11 cellular contexts compared by ENCODE assay signal in the genomic region with DNA sequence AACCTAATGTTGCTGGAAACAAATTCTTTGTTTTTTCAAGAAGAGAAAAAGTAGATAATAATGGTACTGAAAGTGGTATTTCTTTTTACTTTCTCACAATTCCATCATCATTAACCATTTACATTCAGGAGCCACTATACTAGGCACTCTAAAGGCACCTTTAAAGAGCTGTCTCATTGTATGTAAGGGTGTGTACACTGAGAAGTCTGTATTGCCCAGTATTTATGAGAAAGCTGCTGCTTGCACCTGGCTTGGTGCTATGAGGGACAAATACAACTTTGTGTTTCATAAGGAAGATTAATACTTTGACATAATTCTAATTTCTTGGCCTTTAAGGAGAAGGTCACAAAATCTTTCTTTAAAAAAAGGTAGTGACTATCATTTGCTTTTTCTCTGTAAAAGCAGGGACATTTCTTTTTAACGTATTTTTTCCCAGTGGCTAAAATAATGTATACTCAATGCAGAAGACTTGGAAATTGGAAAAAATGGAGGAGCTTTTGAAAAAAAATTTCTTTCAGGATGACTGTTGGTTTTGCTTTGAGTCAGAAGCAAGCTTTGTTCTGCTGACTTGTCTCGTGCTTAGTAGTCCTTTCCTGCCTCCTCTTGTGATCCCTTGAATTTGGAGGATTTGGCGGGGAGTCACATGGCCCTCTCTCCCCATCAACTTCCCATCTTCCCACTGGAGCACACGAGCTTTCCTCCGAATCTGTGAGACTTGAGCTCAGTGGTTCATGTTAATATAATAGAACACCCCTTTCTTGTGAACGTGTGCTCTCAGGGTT. TPM values are rescaled to one million over a fixed set of nuclear protein-coding genes. Genes with fewer than 3 reads are reported as not detected.
DNase-seq lines count a peak whose midpoint lies in the region; ATAC-seq and TF ChIP-seq lines count a peak whose summit lies in the region.
"Had no signal": no experiment of that assay in that cellular context is flagged by ENCODE, and none has a peak within 500 bp of the region (broad histone marks: within the 10 kb centered on the region; RNA-seq: fewer than 3 reads in every experiment).

No MANE protein-coding gene starts in this region.

- peaks cover 22% of the 10 kb centered on the region for H3K36me3 ChIP-seq in CD4-positive, CD25-positive, alpha-beta regulatory T cell (ENCODE audit: control insufficient read depth, insufficient read depth, low read length)
- H3K36me3 ChIP-seq in SJCRH30 = no peaks in the 10 kb centered on the region
- H3K36me3 ChIP-seq: colonic mucosa had no signal

- H3K4me1 ChIP-seq in CD4-positive, CD25-positive, alpha-beta regulatory T cell (ENCODE audit: control insufficient read depth, insufficient read depth, low read length, poor library complexity, severe bottlenecking) = peaks cover 96% of the 10 kb centered on the region
- peaks cover 3% of the 10 kb centered on the region for H3K4me1 ChIP-seq in SJCRH30

- intact Hi-C loops in Calu3 (cut with micrococcal nuclease; ENCODE audit: unreplicated experiment) = no loop called here

- no peak for TF ChIP-seq CTCF in Calu3 (IDR thresholded peaks at IDR 0.05; ENCODE audit: unreplicated experiment)

- H3K27me3 Mint-ChIP-seq in CD4-positive, CD25-positive, alpha-beta regulatory T cell = no peaks in the 10 kb centered on the region
- no peaks in the 10 kb centered on the region for H3K27me3 Mint-ChIP-seq in activated T-helper 17 cell treated with anti-CD3 and anti-CD28 coated beads, Interleukin-2, amount 50 U/mL, for 72 hours
- no peaks in the 10 kb centered on the region for H3K27me3 Mint-ChIP-seq in Calu3 (ENCODE audit: unreplicated experiment)

- H3K36me3 Mint-ChIP-seq in CD4-positive, CD25-positive, alpha-beta regulatory T cell = peaks cover 37% of the 10 kb centered on the region
- H3K36me3 Mint-ChIP-seq in activated T-helper 17 cell treated with anti-CD3 and anti-CD28 coated beads, Interleukin-2, amount 50 U/mL, for 72 hours (ENCODE audit: low read depth) = peaks cover 26% of the 10 kb centered on the region
- peaks cover 57% of the 10 kb centered on the region for H3K36me3 Mint-ChIP-seq in Calu3 (ENCODE audit: insufficient read depth, unreplicated experiment)

- no TSS peak for BruUV-seq in Calu3 (replicated peaks; lab: Mats Ljungman, UMichigan)

- H3K27ac ChIP-seq in CD4-positive, CD25-positive, alpha-beta regulatory T cell (ENCODE audit: insufficient read depth, low read length, poor library complexity, severe bottlenecking) = peak overlapping the region; percentile 43
- H3K27ac ChIP-seq in SJCRH30 = no peak overlapping the region
- H3K27ac ChIP-seq: colonic mucosa had no signal

- no peaks in the 10 kb centered on the region for H3K9me3 Mint-ChIP-seq in CD4-positive, CD25-positive, alpha-beta regulatory T cell
- no peaks in the 10 kb centered on the region for H3K9me3 Mint-ChIP-seq in activated T-helper 17 cell treated with anti-CD3 and anti-CD28 coated beads, Interleukin-2, amount 50 U/mL, for 72 hours
- H3K9me3 Mint-ChIP-seq in Calu3 (ENCODE audit: low read depth, unreplicated experiment) = no peaks in the 10 kb centered on the region
- H3K9me3 Mint-ChIP-seq: neural crest cell had no signal

- H3K27me3 ChIP-seq in CD4-positive, CD25-positive, alpha-beta regulatory T cell (ENCODE audit: control insufficient read depth, insufficient read depth, low read length) = no peaks in the 10 kb centered on the region
- H3K27me3 ChIP-seq in SJCRH30 = no peaks in the 10 kb centered on the region
- H3K27me3 ChIP-seq: colonic mucosa had no signal

- DNase-seq in CD4-positive, CD25-positive, alpha-beta regulatory T cell = peak in 1 of 3 donors; percentile 57
- DNase-seq in SJCRH30 = no peak
- DNase-seq in HuH-7 (ENCODE audit: low spot score) = no peak
- DNase-seq in NCI-H524 treated with DMSO at 0.1 percent for 48 hours (lab: John Stamatoyannopoulos, UW) = no peak
- DNase-seq in Calu3 = no peak
- DNase-seq: activated CD4-positive, alpha-beta T cell treated with anti-CD3 and anti-CD28 coated beads, Interleukin-2, amount 50 U/mL, for 4 hours; colonic mucosa had no signal

- ATAC-seq in CD4-positive, CD25-positive, alpha-beta regulatory T cell (ENCODE audit: low read depth in 2 of 2) = no peak
- ATAC-seq in GM19023 (IDR thresholded peaks at IDR 0.05; ENCODE audit: unreplicated experiment) (peak; percentile 44), HG02981 (IDR thresholded peaks at IDR 0.05; ENCODE audit: unreplicated experiment) (peak; percentile 57)
- peak; percentile 65 for ATAC-seq in activated T-helper 17 cell treated with anti-CD3 and anti-CD28 coated beads, Interleukin-2, amount 50 U/mL, for 72 hours (replicated peaks)

- H3K4me1 Mint-ChIP-seq in CD4-positive, CD25-positive, alpha-beta regulatory T cell = peaks cover 45 to 96% (median 71%) of the 10 kb centered on the region in 4 donors
- peaks cover 43% of the 10 kb centered on the region for H3K4me1 Mint-ChIP-seq in activated T-helper 17 cell treated with anti-CD3 and anti-CD28 coated beads, Interleukin-2, amount 50 U/mL, for 72 hours
- peaks cover 76% of the 10 kb centered on the region for H3K4me1 Mint-ChIP-seq in Calu3 (ENCODE audit: low read depth, unreplicated experiment)

- CTCF ChIA-PET in Calu3 (lab: Charles Lee) = interaction anchor here (1.1 to 1.5 kb wide), 2 partner anchors 8 to 19 kb away, joined by 4 to 7 read pairs; no protein-coding TSS in a partner anchor

- peak overlapping the region; percentile 65 for H3K4me3 ChIP-seq in CD4-positive, CD25-positive, alpha-beta regulatory T cell (ENCODE audit: low read depth, low read length)
- no peak overlapping the region for H3K4me3 ChIP-seq in SJCRH30
- H3K4me3 ChIP-seq: colonic mucosa had no signal

- H3K27ac Mint-ChIP-seq in CD4-positive, CD25-positive, alpha-beta regulatory T cell = peak overlapping the region; percentile 85 to 94 (median 93)
- peak overlapping the region; percentile 79 for H3K27ac Mint-ChIP-seq in activated T-helper 17 cell treated with anti-CD3 and anti-CD28 coated beads, Interleukin-2, amount 50 U/mL, for 72 hours
- H3K27ac Mint-ChIP-seq in Calu3 (ENCODE audit: unreplicated experiment) = no peak overlapping the region

- H3K9me3 ChIP-seq in CD4-positive, CD25-positive, alpha-beta regulatory T cell (ENCODE audit: control insufficient read depth in 2 of 2, low read length in 2 of 2) = no peaks in the 10 kb centered on the region
- no peaks in the 10 kb centered on the region for H3K9me3 ChIP-seq in SJCRH30 (replicated peaks)
- H3K9me3 ChIP-seq: colonic mucosa had no signal

- peak overlapping the region; percentile 26 to 78 (median 57) for H3K4me3 Mint-ChIP-seq in CD4-positive, CD25-positive, alpha-beta regulatory T cell
- peak overlapping the region; percentile 63 for H3K4me3 Mint-ChIP-seq in activated T-helper 17 cell treated with anti-CD3 and anti-CD28 coated beads, Interleukin-2, amount 50 U/mL, for 72 hours
- no peak overlapping the region for H3K4me3 Mint-ChIP-seq in Calu3 (ENCODE audit: low read depth, unreplicated experiment)
- H3K4me3 Mint-ChIP-seq: neural crest cell had no signal

RNA-seq across cellular contexts. Expression of gene RASSF3, which starts 50.1 kb away (rescaled TPM):
- 158 TPM for total RNA-seq in CD4-positive, CD25-positive, alpha-beta regulatory T cell
- polyA plus RNA-seq in CD4-positive, CD25-positive, alpha-beta regulatory T cell = 10 to 100 TPM in 2 of 4 donors, 1 to 10 TPM in 2; 5.5 to 12.8 (median 8.0) TPM
- total RNA-seq in activated T-helper 17 cell treated with anti-CD3 and anti-CD28 coated beads, Interleukin-2, amount 50 U/mL, for 72 hours = 10 to 100 TPM; 31.0 to 43.9 TPM
- 25.3 and 27.2 TPM in 2 replicates for total RNA-seq in SJCRH30 (2014; rRNA removed; shearing (Covaris generic))
- total RNA-seq in Calu3 (2022) = 162 and 179 TPM in 2 replicates

Comparison
In these comparisons a context has a peak if more than half of its experiments do, and no peak if none do; other contexts are left out.
1. ATAC-seq: peak in GM19023 (single experiment), HG02981 (single experiment) and activated T-helper 17 cell treated with anti-CD3 and anti-CD28 coated beads, Interleukin-2, amount 50 U/mL, for 72 hours (single experiment); none in CD4-positive, CD25-positive, alpha-beta regulatory T cell (0 of 2).